In the genomic region with DNA sequence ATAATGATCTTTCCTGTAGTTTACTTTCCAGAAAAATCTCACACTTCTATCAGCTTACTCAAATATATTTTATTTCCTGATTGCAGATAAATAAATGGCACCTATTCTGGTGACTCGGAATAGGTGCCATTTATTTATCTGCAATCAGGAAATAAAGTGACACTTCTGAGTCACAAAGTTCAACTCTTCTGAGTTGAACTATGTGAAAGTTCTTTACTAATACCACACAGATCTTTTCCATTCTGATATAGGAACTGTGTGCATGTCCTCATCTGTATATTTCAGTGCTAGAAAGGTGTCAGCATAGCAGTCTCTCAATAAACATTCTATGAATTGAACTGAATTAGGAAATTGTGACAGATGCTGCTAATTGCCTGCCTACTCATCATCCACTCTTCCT, we compare ENCODE assay signal across 31 cellular contexts. TPM values are rescaled to one million over a fixed set of nuclear protein-coding genes. Genes with fewer than 3 reads are reported as not detected.
"Had no signal": no experiment of that assay in that cellular context is flagged by ENCODE, and none has a peak within 500 bp of the region (broad histone marks: within the 10 kb centered on the region; RNA-seq: fewer than 3 reads in every experiment).

No MANE protein-coding gene starts in this region.

- DNase-seq: activated CD4-positive, alpha-beta memory T cell treated with anti-CD3 and anti-CD28 coated beads for 36 hours; activated CD4-positive, alpha-beta T cell treated with anti-CD3 and anti-CD28 coated beads, Interleukin-2, amount 10 ng/mL, durations not matched to agents 7 days and 5 days; activated CD4-positive, CD25-positive, alpha-beta regulatory T cell; activated CD8-positive, alpha-beta memory T cell treated with anti-CD3 and anti-CD28 coated beads, Interleukin-2, amount 50 U/mL, for 4 hours; activated T-cell treated with anti-CD3 and anti-CD28 coated beads, Interleukin-2, amount 50 U/mL, for 72 hours; amygdala; brain microvascular endothelial cell; MG63; MV-4-11; NCI-H1092 treated with DMSO at 0.1 percent for 48 hours; NCI-H1417 treated with DMSO at 0.1 percent for 48 hours; NCI-H1694; NCI-H2029; NCI-H2107; NCI-H2171 treated with DMSO at 0.1 percent for 48 hours; NCI-H226; NCI-H69; NK-92 treated with Interleukin-12 subunit alpha and Interleukin-12 subunit beta, amount 100 ng/mL, for 24 hours; OCI-M1; Peyer's patch; Right ventricle myocardium superior; SJCRH30; SK-N-SH; T-helper 1 cell had no signal

- H3K27me3 ChIP-seq: brain microvascular endothelial cell, cardiac muscle cell, MG63, Peyer's patch, SJCRH30 had no signal

- H3K27ac ChIP-seq: brain microvascular endothelial cell, cardiac muscle cell, Peyer's patch, RWPE1, SJCRH30, VCaP had no signal

- H3K4me3 ChIP-seq: cardiac muscle cell, MG63, Peyer's patch, SJCRH30 had no signal

- H3K9me3 ChIP-seq: MG63, Peyer's patch, SJCRH30, SK-N-SH had no signal

- H3K4me3 Mint-ChIP-seq: activated CD4-positive, alpha-beta memory T cell treated with anti-CD3 and anti-CD28 coated beads for 36 hours; activated CD4-positive, alpha-beta T cell treated with anti-CD3 and anti-CD28 coated beads, Interleukin-2, amount 10 ng/mL, durations not matched to agents 7 days and 5 days; activated naive CD4-positive, alpha-beta T cell treated with anti-CD3 and anti-CD28 coated beads, Interleukin-2, amount 50 U/mL, for 24 hours; activated T-cell treated with anti-CD3 and anti-CD28 coated beads, Interleukin-2, amount 50 U/mL, for 72 hours had no signal

- ATAC-seq: activated T-cell treated with anti-CD3 and anti-CD28 coated beads, Interleukin-2, amount 50 U/mL, for 72 hours had no signal

- H3K36me3 Mint-ChIP-seq: activated CD4-positive, alpha-beta memory T cell treated with anti-CD3 and anti-CD28 coated beads for 36 hours; activated naive CD4-positive, alpha-beta T cell treated with anti-CD3 and anti-CD28 coated beads, Interleukin-2, amount 50 U/mL, for 24 hours had no signal

- H3K27ac Mint-ChIP-seq: activated CD4-positive, alpha-beta memory T cell treated with anti-CD3 and anti-CD28 coated beads for 36 hours; activated CD4-positive, alpha-beta T cell treated with anti-CD3 and anti-CD28 coated beads, Interleukin-2, amount 10 ng/mL, durations not matched to agents 7 days and 5 days; activated naive CD4-positive, alpha-beta T cell treated with anti-CD3 and anti-CD28 coated beads, Interleukin-2, amount 50 U/mL, for 24 hours; activated T-cell treated with anti-CD3 and anti-CD28 coated beads, Interleukin-2, amount 50 U/mL, for 72 hours had no signal

- H3K4me1 Mint-ChIP-seq: activated naive CD4-positive, alpha-beta T cell treated with anti-CD3 and anti-CD28 coated beads, Interleukin-2, amount 50 U/mL, for 24 hours had no signal

- H3K4me1 ChIP-seq: Peyer's patch, SJCRH30 had no signal

- H3K9me3 Mint-ChIP-seq: activated CD4-positive, alpha-beta memory T cell treated with anti-CD3 and anti-CD28 coated beads for 36 hours; activated naive CD4-positive, alpha-beta T cell treated with anti-CD3 and anti-CD28 coated beads, Interleukin-2, amount 50 U/mL, for 24 hours; activated T-cell treated with anti-CD3 and anti-CD28 coated beads, Interleukin-2, amount 50 U/mL, for 72 hours; activated T-helper 2 cell treated with anti-CD3 and anti-CD28 coated beads, Interferon-gamma antibody, Interleukin-2, Interleukin-4, amounts not matched to agents 10 μg/mL and 5 μg/mL and 100 μg/mL, durations not matched to agents 14 hours and 24 hours and 36 hours had no signal

- H3K36me3 ChIP-seq: brain microvascular endothelial cell, cardiac muscle cell, MG63, Peyer's patch, SJCRH30 had no signal

RNA-seq across cellular contexts. Expression of a gene that starts 4.9 kb away (rescaled TPM):
- total RNA-seq: activated CD4-positive, alpha-beta memory T cell treated with anti-CD3 and anti-CD28 coated beads for 36 hours; activated CD4-positive, alpha-beta T cell treated with anti-CD3 and anti-CD28 coated beads, Interleukin-2, amount 10 ng/mL, durations not matched to agents 7 days and 5 days; activated T-helper 2 cell treated with anti-CD3 and anti-CD28 coated beads, Interferon-gamma antibody, Interleukin-2, Interleukin-4, amounts not matched to agents 10 μg/mL and 5 μg/mL and 100 μg/mL, durations not matched to agents 14 hours and 24 hours and 36 hours; NCI-H460; SJCRH30; T-helper 2 cell treated with Interferon-gamma antibody and Interleukin-4, amounts not matched to agents 100 ng/mL and 5 ng/mL, for 36 hours had no signal
